Comparison of ENCODE assay signal across 22 cellular contexts in genomic region chr19:27824108-27824507, GRCh38.
"Had no signal": no experiment of that assay in that cellular context is flagged by ENCODE, and none has a peak within 500 bp of the region (broad histone marks: within the 10 kb centered on the region; RNA-seq: fewer than 3 reads in every experiment).

No MANE protein-coding gene starts in this region.

- DNase-seq: activated CD4-positive, alpha-beta T cell treated with anti-CD3 and anti-CD28 coated beads for 48 hours; activated CD4-positive, alpha-beta T cell treated with anti-CD3 and anti-CD28 coated beads, Interleukin-2, amount 50 U/mL, for 4 hours; activated CD4-positive, CD25-positive, alpha-beta regulatory T cell treated with anti-CD3 and anti-CD28 coated beads, Interleukin-2, amount 50 U/mL, for 72 hours; activated CD8-positive, alpha-beta memory T cell treated with anti-CD3 and anti-CD28 coated beads, Interleukin-2, amount 50 U/mL, for 48 hours; activated CD8-positive, alpha-beta T cell treated with anti-CD3 and anti-CD28 coated beads, Interleukin-2, amount 10 ng/mL, durations not matched to agents 7 days and 5 days; activated naive CD4-positive, alpha-beta T cell; activated T-cell treated with anti-CD3 and anti-CD28 coated beads, Interleukin-2, amount 50 U/mL, for 1 hour; brain microvascular endothelial cell; Kasumi-1; NCI-H1092; NCI-H1417; NCI-H2029; NCI-H345; NCI-H510A; NCI-H526 treated with DMSO at 0.1 percent for 48 hours; NCI-H82; NK-92 treated with Interleukin-12 subunit alpha and Interleukin-12 subunit beta, amount 100 ng/mL, for 24 hours; PC-3; SHP77 treated with DMSO at 0.1 percent for 48 hours had no signal

- H3K36me3 ChIP-seq: brain microvascular endothelial cell, cardiac muscle cell had no signal

- H3K4me3 ChIP-seq: cardiac muscle cell had no signal

- H3K27me3 ChIP-seq: brain microvascular endothelial cell, cardiac muscle cell had no signal

- ATAC-seq: activated CD8-positive, alpha-beta T cell treated with anti-CD3 and anti-CD28 coated beads, Interleukin-2, amount 10 ng/mL, durations not matched to agents 7 days and 5 days; activated naive CD4-positive, alpha-beta T cell treated with anti-CD3 and anti-CD28 coated beads, Interleukin-2, amount 50 U/mL, for 72 hours; PC-3; WTC11 had no signal

- H3K27ac ChIP-seq: brain microvascular endothelial cell, cardiac muscle cell had no signal
